9 cellular contexts compared by ENCODE assay signal in genomic region chr16:80932725-80933124, GRCh38.
DNase-seq lines count a peak whose midpoint lies in the region; ATAC-seq and TF ChIP-seq lines count a peak whose summit lies in the region.
"Had no signal": no experiment of that assay in that cellular context is flagged by ENCODE, and none has a peak within 500 bp of the region (broad histone marks: within the 10 kb centered on the region; RNA-seq: fewer than 3 reads in every experiment).

No MANE protein-coding gene starts in this region.

- H3K27me3 Mint-ChIP-seq in T-helper 2 cell treated with Interferon-gamma antibody and Interleukin-4, amounts not matched to agents 5 μg/mL and 100 μg/mL, for 36 hours (ENCODE audit: low read depth): peaks cover 52% of the 10 kb centered on the region

- H3K36me3 Mint-ChIP-seq in T-helper 2 cell treated with Interferon-gamma antibody and Interleukin-4, amounts not matched to agents 5 μg/mL and 100 μg/mL, for 36 hours (ENCODE audit: low read depth): no peaks in the 10 kb centered on the region

- no peak overlapping the region for H3K27ac Mint-ChIP-seq in T-helper 2 cell treated with Interferon-gamma antibody and Interleukin-4, amounts not matched to agents 5 μg/mL and 100 μg/mL, for 36 hours

- H3K27me3 ChIP-seq in suprapubic skin: peaks cover 4% of the 10 kb centered on the region
- H3K27me3 ChIP-seq: BLaER1 treated with 17β-estradiol and CSF1 and Interleukin-3, amounts not matched to agents 10 nM and 100 nM had no signal

- 8% methylated on average over 21 of the region's 22 CpGs for WGBS in suprapubic skin

- H3K4me1 Mint-ChIP-seq in T-helper 2 cell treated with Interferon-gamma antibody and Interleukin-4, amounts not matched to agents 5 μg/mL and 100 μg/mL, for 36 hours (ENCODE audit: low read depth): peaks cover 6% of the 10 kb centered on the region

- H3K4me1 ChIP-seq in suprapubic skin: peaks cover 26% of the 10 kb centered on the region
- H3K4me1 ChIP-seq: BLaER1 treated with 17β-estradiol and CSF1 and Interleukin-3, amounts not matched to agents 10 nM and 100 nM had no signal

- H3K9me3 ChIP-seq in suprapubic skin: no peaks in the 10 kb centered on the region

- H3K4me3 ChIP-seq in cardiac fibroblast (replicated peaks in 1 of 2; ENCODE audit: low read depth in 2 of 2, low read length in 2 of 2): peak overlapping the region; percentile 42 to 52
- H3K4me3 ChIP-seq in suprapubic skin: peak overlapping the region; percentile 51
- H3K4me3 ChIP-seq: BLaER1 treated with 17β-estradiol and CSF1 and Interleukin-3, amounts not matched to agents 10 nM and 100 nM had no signal

- no peak for DNase-seq in T-helper 2 cell treated with Interferon-gamma antibody and Interleukin-4, amounts not matched to agents 5 μg/mL and 100 μg/mL, for 36 hours (ENCODE audit: low spot score)
- DNase-seq in T-helper 2 cell (no peak), cardiac fibroblast (ENCODE audit: low read depth in 2 of 2) (peak; percentile 93 to 99), left colon (peak in 1 of 2 donors; percentile 51), suprapubic skin (ENCODE audit: low spot score in 2 of 2) (peak in 1 of 2 donors; percentile 70), inferior parietal cortex (ENCODE audit: extremely low spot score) (no peak)

- ATAC-seq in left colon (peak; percentile 79), GM21390 (IDR thresholded peaks at IDR 0.05; ENCODE audit: unreplicated experiment) (no peak), HG02973 (IDR thresholded peaks at IDR 0.05; ENCODE audit: unreplicated experiment) (no peak)

- intact Hi-C loops in left colon (cut with DNase I, micrococcal nuclease): no loop called here

- no peak for TF ChIP-seq EP300 in suprapubic skin (IDR thresholded peaks at IDR 0.05)

- H3K27ac ChIP-seq in suprapubic skin: peak overlapping the region; percentile 68
- H3K27ac ChIP-seq: BLaER1 treated with 17β-estradiol and CSF1 and Interleukin-3, amounts not matched to agents 10 nM and 100 nM had no signal

- no peak for TF ChIP-seq POLR2A in suprapubic skin (IDR thresholded peaks at IDR 0.05)

- peak overlapping the region; percentile 55 for H3K4me3 Mint-ChIP-seq in T-helper 2 cell treated with Interferon-gamma antibody and Interleukin-4, amounts not matched to agents 5 μg/mL and 100 μg/mL, for 36 hours

- H3K9me3 Mint-ChIP-seq in T-helper 2 cell treated with Interferon-gamma antibody and Interleukin-4, amounts not matched to agents 5 μg/mL and 100 μg/mL, for 36 hours: no peaks in the 10 kb centered on the region

- no peaks in the 10 kb centered on the region for H3K36me3 ChIP-seq in suprapubic skin
- H3K36me3 ChIP-seq: BLaER1 treated with 17β-estradiol and CSF1 and Interleukin-3, amounts not matched to agents 10 nM and 100 nM had no signal

- TF ChIP-seq CTCF in cardiac fibroblast (IDR thresholded peaks at IDR 0.05; ENCODE audit: low read depth, low read length) (no peak), suprapubic skin (IDR thresholded peaks at IDR 0.05) (no peak)

Comparison
In these comparisons a context has a peak if more than half of its experiments do, and no peak if none do; other contexts are left out.
1. DNase-seq: peak in cardiac fibroblast (2 of 2); none in T-helper 2 cell treated with Interferon-gamma antibody and Interleukin-4, amounts not matched to agents 5 μg/mL and 100 μg/mL, for 36 hours (single experiment), T-helper 2 cell (0 of 5) and inferior parietal cortex (single experiment).